8 cellular contexts compared by ENCODE assay signal in the genomic region with DNA sequence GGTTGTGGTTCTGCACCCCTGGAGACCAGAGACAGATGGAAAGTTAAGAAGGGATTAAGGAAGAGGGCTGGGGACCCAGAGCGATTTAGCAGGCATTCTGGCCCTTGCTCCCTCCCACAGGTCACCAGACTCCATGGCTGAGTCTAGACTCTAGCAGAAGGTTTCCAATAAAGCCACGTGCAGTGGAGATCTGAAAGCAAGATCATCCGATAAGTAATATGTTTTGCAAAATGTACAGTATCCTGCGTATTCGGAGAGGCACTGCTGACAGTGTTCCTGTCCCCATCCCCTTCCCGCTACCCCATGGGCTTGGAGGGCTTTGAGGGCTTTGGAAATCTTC. TPM values are rescaled to one million over a fixed set of nuclear protein-coding genes. Genes with fewer than 3 reads are reported as not detected.
DNase-seq lines count a peak whose midpoint lies in the region; ATAC-seq and TF ChIP-seq lines count a peak whose summit lies in the region.

No MANE protein-coding gene starts in this region.

- intact Hi-C loops in mucosa of descending colon (cut with DNase I, micrococcal nuclease) = loop anchor here in 1 of 2 donors (10.0 kb wide), 1 partner anchor 53 kb away; no protein-coding TSS in a partner anchor

- H3K27ac ChIP-seq in HL-60 (replicated peaks) = no peak overlapping the region

- DNase-seq in AG10803 (ENCODE audit: low read depth) = no peak
- no peak for DNase-seq in HL-60 (ENCODE audit: low read depth in 1 of 2, low spot score in 1 of 2)
- no peak for DNase-seq in cardiac fibroblast (ENCODE audit: low read depth in 2 of 2)
- no peak for DNase-seq in mucosa of descending colon
- no peak for DNase-seq in stimulated activated CD4-positive, alpha-beta T cell treated with anti-CD3 and anti-CD28 coated beads, Interleukin-2, amount 100 ng/mL, for 48 hours
- DNase-seq in DMS153 (lab: John Stamatoyannopoulos, UW) = no peak
- no peak for DNase-seq in NCI-H1436 (lab: John Stamatoyannopoulos, UW)
- DNase-seq in D341Med (ENCODE audit: low spot score) = no peak

- no peak for TF ChIP-seq CTCF in AG10803 (conservative IDR thresholded peaks at IDR 0.05; ENCODE audit: low read length)
- no peak for TF ChIP-seq CTCF in HL-60 (IDR thresholded peaks at IDR 0.05; ENCODE audit: insufficient read depth, low read length)
- no peak for TF ChIP-seq CTCF in cardiac fibroblast (IDR thresholded peaks at IDR 0.05; ENCODE audit: low read depth, low read length)
- TF ChIP-seq CTCF in mucosa of descending colon (IDR thresholded peaks at IDR 0.05) = no peak

- ATAC-seq in mucosa of descending colon = peak; percentile 39

- no peaks in the 10 kb centered on the region for H3K9me3 ChIP-seq in mucosa of descending colon

- H3K4me1 ChIP-seq in mucosa of descending colon (ENCODE audit: low read depth) = peaks cover 18% of the 10 kb centered on the region

- H3K4me3 ChIP-seq in AG10803 (ENCODE audit: low read length) (peak overlapping the region; percentile 54), HL-60 (replicated peaks; ENCODE audit: insufficient read depth, low read length) (peak overlapping the region; percentile 68), cardiac fibroblast (replicated peaks in 1 of 2; ENCODE audit: low read depth in 2 of 2, low read length in 2 of 2) (peak overlapping the region; percentile 43 to 50), mucosa of descending colon (peak overlapping the region; percentile 65)

- H3K27me3 ChIP-seq in HL-60 (ENCODE audit: insufficient read depth, poor library complexity, severe bottlenecking) = peaks cover 15% of the 10 kb centered on the region

- H3K36me3 ChIP-seq in mucosa of descending colon (ENCODE audit: low read depth) = no peaks in the 10 kb centered on the region

RNA-seq across cellular contexts. Expression of gene GPRIN3, which starts 0.5 kb away (rescaled TPM):
- 10 to 100 TPM in 2 of 3 donors, 1 to 10 TPM in 1; 6.0 to 23.8 (median 23.7) TPM for total RNA-seq in mucosa of descending colon
